ENCODE assay signal across 8 cellular contexts in the genomic region with DNA sequence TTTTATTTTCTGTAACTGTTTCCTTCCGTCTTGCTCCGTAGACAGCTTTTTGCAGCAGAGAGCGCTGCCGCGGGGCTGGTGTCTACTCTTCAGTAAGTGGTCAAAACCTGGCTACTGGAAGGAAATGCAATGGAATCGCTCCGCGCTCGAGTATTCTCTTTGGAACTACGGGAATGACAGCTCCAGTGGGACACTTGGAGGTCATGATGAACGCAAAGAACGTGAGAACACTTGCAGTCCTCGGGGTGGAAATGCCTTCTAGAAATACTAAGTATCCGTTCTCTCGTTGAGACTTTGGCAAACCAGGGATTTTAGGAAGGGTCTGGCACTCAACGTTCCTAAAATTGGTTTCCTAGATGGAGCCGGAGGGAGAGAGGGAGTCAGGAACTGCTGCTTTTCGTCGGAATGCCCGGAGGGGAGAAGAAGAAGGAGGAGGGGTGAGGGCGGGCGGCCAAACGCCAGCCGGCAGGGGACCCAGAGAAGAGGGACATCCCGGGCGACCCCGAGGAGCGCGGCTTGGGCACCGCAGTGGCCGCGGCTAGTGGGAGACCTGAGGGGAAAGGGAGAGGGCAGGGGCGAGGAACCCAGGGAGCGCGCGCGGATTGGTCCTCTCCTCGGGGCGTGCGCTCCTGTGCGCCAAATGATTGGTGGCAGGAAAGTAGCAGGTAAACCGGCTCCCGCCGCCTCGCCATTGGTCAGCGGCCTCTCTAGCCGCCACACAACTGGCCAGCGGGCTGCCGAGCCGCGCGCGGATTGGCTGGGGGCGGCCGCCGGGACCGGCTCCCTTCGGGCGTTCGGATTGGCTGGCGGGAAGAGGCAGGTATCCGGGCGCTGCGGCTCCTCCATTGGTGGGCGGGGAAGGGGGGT. TPM values are rescaled to one million over a fixed set of nuclear protein-coding genes. Genes with fewer than 3 reads are reported as not detected.
DNase-seq lines count a peak whose midpoint lies in the region; ATAC-seq and TF ChIP-seq lines count a peak whose summit lies in the region.

No MANE protein-coding gene starts in this region.

- TF ChIP-seq CTCF in Peyer's patch (IDR thresholded peaks at IDR 0.05), result peak in 1 of 6 experiments; percentile 1
- no peak for TF ChIP-seq CTCF in fibroblast of mammary gland (conservative IDR thresholded peaks at IDR 0.05; ENCODE audit: control insufficient read depth, insufficient read depth, low read depth, low read length)

- peak; percentile 78 to 82 for TF ChIP-seq POLR2A in Peyer's patch (IDR thresholded peaks at IDR 0.05)

- CTCF ChIA-PET in naive thymus-derived CD4-positive, alpha-beta T cell (lab: Charles Lee), result interaction anchor here (1.5 kb wide), 1 partner anchor 68 kb away, joined by 3 read pairs; no protein-coding TSS in a partner anchor

- H3K27me3 ChIP-seq in Peyer's patch, result no peaks in the 10 kb centered on the region
- H3K27me3 ChIP-seq in naive thymus-derived CD4-positive, alpha-beta T cell (ENCODE audit: control insufficient read depth in 2 of 2, insufficient read depth in 2 of 2, low read length in 2 of 2), result no peaks in the 10 kb centered on the region

- H3K4me1 Mint-ChIP-seq in activated T-helper 17 cell treated with anti-CD3 and anti-CD28 coated beads, Interleukin-2, amount 50 U/mL, for 72 hours, result peaks cover 37% of the 10 kb centered on the region
- peaks cover 32 to 46% (median 39%) of the 10 kb centered on the region in 7 donors for H3K4me1 Mint-ChIP-seq in naive thymus-derived CD4-positive, alpha-beta T cell
- peaks cover 44% of the 10 kb centered on the region for H3K4me1 Mint-ChIP-seq in stimulated activated memory B cell treated with anti-CD40 and anti-IgM and Interleukin-4, amounts not matched to agents 10 μg/mL and 1 μg/mL and 100 μg/mL, for 72 hours

- no peaks in the 10 kb centered on the region for H3K27me3 Mint-ChIP-seq in activated T-helper 17 cell treated with anti-CD3 and anti-CD28 coated beads, Interleukin-2, amount 50 U/mL, for 72 hours
- H3K27me3 Mint-ChIP-seq in naive thymus-derived CD4-positive, alpha-beta T cell, result peaks cover 0 to 51% (median 0%) of the 10 kb centered on the region in 5 donors
- H3K27me3 Mint-ChIP-seq in stimulated activated memory B cell treated with anti-CD40 and anti-IgM and Interleukin-4, amounts not matched to agents 10 μg/mL and 1 μg/mL and 100 μg/mL, for 72 hours, result no peaks in the 10 kb centered on the region

- DNase-seq in DMS153 (lab: John Stamatoyannopoulos, UW), result peak; percentile 97
- peak; percentile 95 for DNase-seq in Jurkat, Clone E6-1 (ENCODE audit: low read depth, low spot score)
- peak; percentile 97 to 99 (median 98) for DNase-seq in Peyer's patch
- peak; percentile 96 for DNase-seq in fibroblast of mammary gland (ENCODE audit: low read depth)
- peak; percentile 93 to 97 (median 96) for DNase-seq in naive thymus-derived CD4-positive, alpha-beta T cell

- POLR2A ChIA-PET in naive thymus-derived CD4-positive, alpha-beta T cell (lab: Charles Lee), result interaction anchor here (0.7 to 1.4 kb wide), 3 partner anchors 108 to 897 kb away, joined by 3 to 4 read pairs (median 3); no protein-coding TSS in a partner anchor

- H3K36me3 Mint-ChIP-seq in activated T-helper 17 cell treated with anti-CD3 and anti-CD28 coated beads, Interleukin-2, amount 50 U/mL, for 72 hours (ENCODE audit: low read depth), result peaks cover 27% of the 10 kb centered on the region
- H3K36me3 Mint-ChIP-seq in naive thymus-derived CD4-positive, alpha-beta T cell, result peaks cover 0 to 11% (median 0%) of the 10 kb centered on the region in 5 donors
- H3K36me3 Mint-ChIP-seq in stimulated activated memory B cell treated with anti-CD40 and anti-IgM and Interleukin-4, amounts not matched to agents 10 μg/mL and 1 μg/mL and 100 μg/mL, for 72 hours, result no peaks in the 10 kb centered on the region

- H3K4me3 ChIP-seq in Jurkat, Clone E6-1 (ENCODE audit: low read length), result peak overlapping the region; percentile 96
- H3K4me3 ChIP-seq in Peyer's patch (peak overlapping the region; percentile 90 to 100 (median 97)), fibroblast of mammary gland (ENCODE audit: control insufficient read depth, low read depth, low read length) (peak overlapping the region; percentile 86)
- peak overlapping the region; percentile 80 for H3K4me3 ChIP-seq in naive thymus-derived CD4-positive, alpha-beta T cell (ENCODE audit: low read length)

- peak overlapping the region; percentile 97 for H3K27ac Mint-ChIP-seq in activated T-helper 17 cell treated with anti-CD3 and anti-CD28 coated beads, Interleukin-2, amount 50 U/mL, for 72 hours
- peak overlapping the region; percentile 72 to 97 (median 91) for H3K27ac Mint-ChIP-seq in naive thymus-derived CD4-positive, alpha-beta T cell
- H3K27ac Mint-ChIP-seq in stimulated activated memory B cell treated with anti-CD40 and anti-IgM and Interleukin-4, amounts not matched to agents 10 μg/mL and 1 μg/mL and 100 μg/mL, for 72 hours, result peak overlapping the region; percentile 78

- ATAC-seq in GM21717 (IDR thresholded peaks at IDR 0.05; ENCODE audit: unreplicated experiment), result peak; percentile 87
- ATAC-seq in activated T-helper 17 cell treated with anti-CD3 and anti-CD28 coated beads, Interleukin-2, amount 50 U/mL, for 72 hours (replicated peaks), result peak; percentile 90
- peak; percentile 91 for ATAC-seq in naive thymus-derived CD4-positive, alpha-beta T cell
- ATAC-seq in stimulated activated memory B cell treated with anti-CD40 and anti-IgM and Interleukin-4, amounts not matched to agents 10 μg/mL and 1 μg/mL and 100 μg/mL, for 72 hours, result peak; percentile 96

- H3K4me3 Mint-ChIP-seq in activated T-helper 17 cell treated with anti-CD3 and anti-CD28 coated beads, Interleukin-2, amount 50 U/mL, for 72 hours, result peak overlapping the region; percentile 100
- H3K4me3 Mint-ChIP-seq in naive thymus-derived CD4-positive, alpha-beta T cell, result peak overlapping the region; percentile 95 to 99 (median 97)
- peak overlapping the region; percentile 97 for H3K4me3 Mint-ChIP-seq in stimulated activated memory B cell treated with anti-CD40 and anti-IgM and Interleukin-4, amounts not matched to agents 10 μg/mL and 1 μg/mL and 100 μg/mL, for 72 hours

- peak overlapping the region; percentile 87 to 98 (median 90) for H3K27ac ChIP-seq in Peyer's patch
- peak overlapping the region; percentile 81 for H3K27ac ChIP-seq in naive thymus-derived CD4-positive, alpha-beta T cell (ENCODE audit: low read depth, low read length)

- no peaks in the 10 kb centered on the region for H3K9me3 ChIP-seq in Peyer's patch
- H3K9me3 ChIP-seq in naive thymus-derived CD4-positive, alpha-beta T cell (ENCODE audit: control insufficient read depth in 2 of 3, low read length in 3 of 3), result no peaks in the 10 kb centered on the region

- intact Hi-C loops in naive thymus-derived CD4-positive, alpha-beta T cell (cut with micrococcal nuclease), result loop anchor here (1.0 to 5.0 kb wide), 15 partner anchors 10 to 1614 kb away; a partner anchor contains a TSS

- H3K9me3 Mint-ChIP-seq in activated T-helper 17 cell treated with anti-CD3 and anti-CD28 coated beads, Interleukin-2, amount 50 U/mL, for 72 hours, result no peaks in the 10 kb centered on the region
- no peaks in the 10 kb centered on the region for H3K9me3 Mint-ChIP-seq in naive thymus-derived CD4-positive, alpha-beta T cell
- H3K9me3 Mint-ChIP-seq in stimulated activated memory B cell treated with anti-CD40 and anti-IgM and Interleukin-4, amounts not matched to agents 10 μg/mL and 1 μg/mL and 100 μg/mL, for 72 hours, result no peaks in the 10 kb centered on the region

- H3K36me3 ChIP-seq in Peyer's patch, result no peaks in the 10 kb centered on the region
- H3K36me3 ChIP-seq in naive thymus-derived CD4-positive, alpha-beta T cell (ENCODE audit: control insufficient read depth in 2 of 3, insufficient read depth in 3 of 3, low read length in 3 of 3), result peaks cover 0 to 4% (median 0%) of the 10 kb centered on the region in 3 experiments

- H3K4me1 ChIP-seq in Peyer's patch, result peaks cover 0 to 25% (median 4%) of the 10 kb centered on the region in 4 donors
- H3K4me1 ChIP-seq in naive thymus-derived CD4-positive, alpha-beta T cell (ENCODE audit: control insufficient read depth in 2 of 2, insufficient read depth in 2 of 2, low read length in 2 of 2), result peaks cover 19 to 28% of the 10 kb centered on the region in 2 donors

RNA-seq across cellular contexts. Expression of a gene that starts 0.5 kb away (rescaled TPM):
- 35.0 TPM for polyA plus RNA-seq in Jurkat, Clone E6-1 (2012; ENCODE audit: insufficient read depth, insufficient read length)
- 10 to 100 TPM; 19.4 to 87.5 (median 39.7) TPM for total RNA-seq in Peyer's patch
- total RNA-seq in activated T-helper 17 cell treated with anti-CD3 and anti-CD28 coated beads, Interleukin-2, amount 50 U/mL, for 72 hours, result 10 to 100 TPM; 41.6 to 44.7 TPM
- 10 to 100 TPM; 36.1 to 88.3 (median 68.4) TPM for total RNA-seq in naive thymus-derived CD4-positive, alpha-beta T cell
- polyA plus RNA-seq in naive thymus-derived CD4-positive, alpha-beta T cell, result 10 to 100 TPM; 12.8 to 16.3 TPM

Comparison
In these comparisons a context has a peak if more than half of its experiments do, and no peak if none do; other contexts are left out.
1. Peak in every context shown above with its lines: DNase-seq, ATAC-seq, H3K4me3 ChIP-seq and H3K27ac ChIP-seq.